Comparison of ENCODE assay signal across 19 cellular contexts in genomic region chr6:26500102-26500501, GRCh38. TPM values are rescaled to one million over a fixed set of nuclear protein-coding genes. Genes with fewer than 3 reads are reported as not detected.
DNase-seq lines count a peak whose midpoint lies in the region; ATAC-seq, FAIRE-seq and TF ChIP-seq lines count a peak whose summit lies in the region.
"Had no signal": no experiment of that assay in that cellular context is flagged by ENCODE, and none has a peak within 500 bp of the region (broad histone marks: within the 10 kb centered on the region; RNA-seq: fewer than 3 reads in every experiment).

A gene with protein sequence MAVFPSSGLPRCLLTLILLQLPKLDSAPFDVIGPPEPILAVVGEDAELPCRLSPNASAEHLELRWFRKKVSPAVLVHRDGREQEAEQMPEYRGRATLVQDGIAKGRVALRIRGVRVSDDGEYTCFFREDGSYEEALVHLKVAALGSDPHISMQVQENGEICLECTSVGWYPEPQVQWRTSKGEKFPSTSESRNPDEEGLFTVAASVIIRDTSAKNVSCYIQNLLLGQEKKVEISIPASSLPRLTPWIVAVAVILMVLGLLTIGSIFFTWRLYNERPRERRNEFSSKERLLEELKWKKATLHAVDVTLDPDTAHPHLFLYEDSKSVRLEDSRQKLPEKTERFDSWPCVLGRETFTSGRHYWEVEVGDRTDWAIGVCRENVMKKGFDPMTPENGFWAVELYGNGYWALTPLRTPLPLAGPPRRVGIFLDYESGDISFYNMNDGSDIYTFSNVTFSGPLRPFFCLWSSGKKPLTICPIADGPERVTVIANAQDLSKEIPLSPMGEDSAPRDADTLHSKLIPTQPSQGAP (plus strand): TSS chr6:26500303. CDS start chr6:26501287, 984 bp downstream.

- H3K4me1 Mint-ChIP-seq in CD14-positive monocyte (peaks cover 22% of the 10 kb centered on the region), GM23338 (peaks cover 12% of the 10 kb centered on the region), naive B cell (peaks cover 17 to 21% (median 20%) of the 10 kb centered on the region in 3 donors)

- no peak for TF ChIP-seq POLR2A in GM12878 (IDR thresholded peaks at IDR 0.05; ENCODE audit: low read depth, low read length)

- peaks cover 6% of the 10 kb centered on the region; the same call in 1 of the 2 replicates for H3F3A ChIP-seq in GM23338 (replicated peaks; ENCODE audit: low read depth)

- H3K9me3 ChIP-seq in GM12878 (replicated peaks; ENCODE audit: control insufficient read depth, insufficient read depth, low read length) (no peaks in the 10 kb centered on the region), mammary epithelial cell (replicated peaks; ENCODE audit: insufficient read depth, low read length) (no peaks in the 10 kb centered on the region)

- H3K9me2 ChIP-seq in GM23338 (ENCODE audit: insufficient read depth) = no peaks in the 10 kb centered on the region

- BruUV-seq in GM12878 (replicated peaks; lab: Mats Ljungman, UMichigan) (no TSS peak), mammary epithelial cell (replicated peaks; lab: Mats Ljungman, UMichigan) (no TSS peak)

- H3K79me2 ChIP-seq in GM23338 (replicated peaks; ENCODE audit: insufficient read depth) (no peaks in the 10 kb centered on the region), GM12878 (ENCODE audit: control insufficient read depth, insufficient read depth, low read length) (no peaks in the 10 kb centered on the region), mammary epithelial cell (ENCODE audit: insufficient read depth, low read length) (no peaks in the 10 kb centered on the region)

- peak within 1 kb of the TSS in 1 of 7 donors; percentile 6 for H3K27ac Mint-ChIP-seq in CD14-positive monocyte
- H3K27ac Mint-ChIP-seq in GM23338 = no peak within 1 kb of the TSS
- peak within 1 kb of the TSS in 2 of 6 donors; percentile 34 to 76 for H3K27ac Mint-ChIP-seq in naive B cell

- peak within 1 kb of the TSS; percentile 100 for H2AFZ ChIP-seq in GM23338
- no peak within 1 kb of the TSS for H2AFZ ChIP-seq in GM12878 (ENCODE audit: control insufficient read depth, low read depth, low read length)
- no peak within 1 kb of the TSS for H2AFZ ChIP-seq in mammary epithelial cell (ENCODE audit: low read depth, low read length)

- H3K36me3 ChIP-seq in GM23338 (ENCODE audit: insufficient read depth) (no peaks in the 10 kb centered on the region), GM12878 (ENCODE audit: control insufficient read depth in 2 of 2, insufficient read depth in 2 of 2, low read length in 1 of 2) (no peaks in the 10 kb centered on the region), mammary epithelial cell (ENCODE audit: insufficient read depth, low read length) (no peaks in the 10 kb centered on the region)
- H3K36me3 ChIP-seq: brain microvascular endothelial cell had no signal

- SMC1A ChIA-PET in GM12878 (lab: Charles Lee; ENCODE audit: uncharacterized antibody, unreplicated experiment) = interaction anchor here (1.7 kb wide), 1 partner anchor 9 kb away, joined by 3 read pairs; no protein-coding TSS in a partner anchor

- ATAC-seq in GM23338 (peak; percentile 26), GM12878 (no peak), naive B cell (ENCODE audit: low read depth in 2 of 2) (no peak), HG03439 (IDR thresholded peaks at IDR 0.05; ENCODE audit: unreplicated experiment) (no peak), HG03521 (IDR thresholded peaks at IDR 0.05; ENCODE audit: unreplicated experiment) (no peak)
- ATAC-seq: left lobe of liver, PC-3 had no signal

- H3K27ac ChIP-seq in GM23338 (ENCODE audit: low read depth) (no peak within 1 kb of the TSS), GM12878 (ENCODE audit: control insufficient read depth, insufficient read depth) (no peak within 1 kb of the TSS), mammary epithelial cell (ENCODE audit: insufficient read depth, low read depth, low read length) (no peak within 1 kb of the TSS)
- H3K27ac ChIP-seq: brain microvascular endothelial cell, GM23248 had no signal

- dilution Hi-C loops in mammary epithelial cell (cut with HindIII; ENCODE audit: low sequenced_read_pairs) = no loop called here

- H3K9me3 Mint-ChIP-seq in CD14-positive monocyte (peaks cover 0 to 12% (median 7%) of the 10 kb centered on the region in 7 donors), GM23338 (no peaks in the 10 kb centered on the region), naive B cell (no peaks in the 10 kb centered on the region)
- H3K9me3 Mint-ChIP-seq: dendritic cell treated with granulocyte-macrophage colony-stimulating factor and Interleukin-4, amounts not matched to agents 40 ng/mL and 50 ng/mL, for 4 days had no signal

- no peak for TF ChIP-seq CTCF in CD14-positive monocyte (IDR thresholded peaks at IDR 0.05)
- TF ChIP-seq CTCF in GM23338 (conservative IDR thresholded peaks at IDR 0.05; ENCODE audit: low read depth in 2 of 2) = no peak
- TF ChIP-seq CTCF in GM12878 (IDR thresholded peaks at IDR 0.05 in 2 of 3, conservative IDR thresholded peaks at IDR 0.05 in 1 of 3; ENCODE audit: control insufficient read depth in 2 of 3, extremely low read depth in 1 of 3, insufficient read depth in 1 of 3, low read depth in 3 of 3, low read length in 3 of 3) = no peak
- TF ChIP-seq CTCF in mammary epithelial cell (conservative IDR thresholded peaks at IDR 0.05 in 1 of 2, IDR thresholded peaks at IDR 0.05 in 1 of 2; ENCODE audit: extremely low read depth in 1 of 2, insufficient read depth in 1 of 2, low read depth in 1 of 2, low read length in 2 of 2) = no peak
- no peak for TF ChIP-seq CTCF in GM13976 (IDR thresholded peaks at IDR 0.05; ENCODE audit: borderline replicate concordance, control extremely low read depth, extremely low read depth, insufficient read depth, missing control alignments)

- H3K4me3 ChIP-seq in GM23338 (peak within 1 kb of the TSS; percentile 65), GM12878 (peak within 1 kb of the TSS; percentile 33; the same call in 1 of the 2 replicates), mammary epithelial cell (replicated peaks in 1 of 3; ENCODE audit: insufficient read depth in 1 of 3, low read depth in 2 of 3, low read length in 3 of 3) (no peak within 1 kb of the TSS)

- H4K20me1 ChIP-seq in GM23338 (replicated peaks; ENCODE audit: insufficient read depth) = no peaks in the 10 kb centered on the region
- H4K20me1 ChIP-seq in GM12878 (ENCODE audit: control insufficient read depth, insufficient read depth) = no peaks in the 10 kb centered on the region
- H4K20me1 ChIP-seq in mammary epithelial cell (ENCODE audit: insufficient read depth, low read length) = no peaks in the 10 kb centered on the region

- RAD21 ChIA-PET in GM12878 (lab: Charles Lee; ENCODE audit: unreplicated experiment) = no interaction called here

- intact Hi-C loops in CD14-positive monocyte (cut with micrococcal nuclease) = no loop called here
- intact Hi-C loops in GM12878 (cut with micrococcal nuclease; ENCODE audit: unreplicated experiment) = no loop called here
- intact Hi-C loops in mammary epithelial cell (cut with micrococcal nuclease) = no loop called here

- FAIRE-seq in GM12878 (lab: Jason Lieb, UNC) = no peak

- peak within 1 kb of the TSS; percentile 77 to 95 for H3K4me3 Mint-ChIP-seq in CD14-positive monocyte
- H3K4me3 Mint-ChIP-seq in GM23338 = peak within 1 kb of the TSS; percentile 75
- H3K4me3 Mint-ChIP-seq in naive B cell = peak within 1 kb of the TSS in 7 of 8 donors; percentile 12 to 92 (median 81)

- POLR2A ChIA-PET in GM12878 (lab: Charles Lee) = no interaction called here

- CTCF ChIA-PET in GM12878 (lab: Yijun Ruan, JAX) = interaction anchor here (1.0 kb wide), 1 partner anchor 154 kb away, joined by 3 read pairs; no protein-coding TSS in a partner anchor
- CTCF ChIA-PET in mammary epithelial cell (lab: Charles Lee; ENCODE audit: low non-redundant PET) = no interaction called here

- DNase-seq in CD14-positive monocyte (ENCODE audit: low spot score) (no peak), GM23338 (ENCODE audit: low spot score) (peak; percentile 58), GM12878 (ENCODE audit: low read depth, low spot score) (no peak), naive B cell (no peak), mammary epithelial cell (no peak), GM13976 (ENCODE audit: low spot score) (no peak)
- DNase-seq: brain microvascular endothelial cell, DMS53, GM23248, NCI-H2081, NCI-H526, PC-3 had no signal

- H3K36me3 Mint-ChIP-seq in CD14-positive monocyte = peaks cover 4 to 8% of the 10 kb centered on the region in 2 donors
- H3K36me3 Mint-ChIP-seq in GM23338 (ENCODE audit: low read depth) = no peaks in the 10 kb centered on the region
- H3K36me3 Mint-ChIP-seq in naive B cell = no peaks in the 10 kb centered on the region

- H3K27me3 Mint-ChIP-seq in CD14-positive monocyte (ENCODE audit: low read depth in 3 of 3) (peaks cover 34 to 48% (median 39%) of the 10 kb centered on the region in 3 donors), GM23338 (ENCODE audit: insufficient read depth, low read depth, poor library complexity) (peaks cover 31% of the 10 kb centered on the region), naive B cell (peaks cover 2 to 28% (median 11%) of the 10 kb centered on the region in 3 donors)

- WGBS in GM12878 (ENCODE audit: insufficient coverage, insufficient replicate concordance, low lambda C conversion rate, missing lambda C conversion rate) = 71% methylated on average over 2 of the region's 2 CpGs
- WGBS in mammary epithelial cell (ENCODE audit: low coverage, missing lambda C conversion rate) = 88% methylated on average over 2 of the region's 2 CpGs

- no peak for TF ChIP-seq RAD21 in GM12878 (IDR thresholded peaks at IDR 0.05; ENCODE audit: insufficient read depth, low read depth, low read length)

- H3K9ac ChIP-seq in GM12878 (ENCODE audit: control insufficient read depth, insufficient read depth, low read length) = no peak within 1 kb of the TSS
- no peak within 1 kb of the TSS for H3K9ac ChIP-seq in mammary epithelial cell (ENCODE audit: insufficient read depth, low read length)

- H3K27me3 ChIP-seq in GM23338 (ENCODE audit: insufficient read depth) = peaks cover 45% of the 10 kb centered on the region
- H3K27me3 ChIP-seq in GM12878 (replicated peaks in 1 of 2; ENCODE audit: control insufficient read depth in 2 of 2, insufficient read depth in 2 of 2, low read length in 1 of 2) = no peaks in the 10 kb centered on the region; a peak in 1 of 4 replicates
- H3K27me3 ChIP-seq in mammary epithelial cell (ENCODE audit: insufficient read depth, low read length) = peaks cover 12% of the 10 kb centered on the region

- TF ChIP-seq EP300 in GM12878 (IDR thresholded peaks at IDR 0.05; ENCODE audit: borderline replicate concordance in 1 of 2, control insufficient read depth in 1 of 2, low read depth in 2 of 2, low read length in 2 of 2) = no peak

- peaks cover 4% of the 10 kb centered on the region; the same call in 1 of the 2 replicates for H3K4me1 ChIP-seq in GM23338 (ENCODE audit: insufficient read depth)
- H3K4me1 ChIP-seq in GM12878 (ENCODE audit: control insufficient read depth, insufficient read depth, low read length) = peaks cover 11% of the 10 kb centered on the region; the same call in 1 of the 2 replicates
- peaks cover 5% of the 10 kb centered on the region for H3K4me1 ChIP-seq in mammary epithelial cell (ENCODE audit: insufficient read depth, low read length)

- H3K4me2 ChIP-seq in GM23338 (peak within 1 kb of the TSS; percentile 89), GM12878 (ENCODE audit: control insufficient read depth, insufficient read depth) (no peak within 1 kb of the TSS), mammary epithelial cell (ENCODE audit: insufficient read depth, low read depth, low read length) (no peak within 1 kb of the TSS)

- in situ Hi-C loops in GM12878 (cut with MboI) = no loop called here
- in situ Hi-C loops in mammary epithelial cell (cut with MboI; ENCODE audit: low sequenced_read_pairs in 2 of 2) = no loop called here
- in situ Hi-C loops in GM13976 (cut with MboI; ENCODE audit: low sequenced_read_pairs, unreplicated experiment) = no loop called here

RNA-seq across cellular contexts. Expression of the gene that starts here (rescaled TPM):
- polyA plus RNA-seq in CD14-positive monocyte = not detected
- total RNA-seq in GM23338 (2014; rRNA removed; shearing (Covaris generic)) = 0.38 and 0.50 TPM in 2 replicates
- 0.09 and 0.13 TPM in 2 replicates for polyA plus RNA-seq in GM23338 (2016; fragmentation: Nextera tagmentation; extraction: Ambion mirVana)
- total RNA-seq in GM12878 (2013; cell fraction: nucleolus; rRNA removed) = not detected in 2 replicates
- total RNA-seq in GM12878 (2014; rRNA removed) = 0.79 and 1.1 TPM in 2 replicates
- 1.1 TPM in 2 replicates for total RNA-seq in GM12878 (2014; rRNA removed; fragmentation: Illumina TruSeq; extraction: Trizol)
- 1.1 and 1.5 TPM in 2 replicates for total RNA-seq in GM12878 (2021)
- 0.26 TPM for polyA plus RNA-seq in GM12878 (2011; ENCODE audit: low read depth)
- polyA plus RNA-seq in GM12878 (2011; rRNA removed) = 0.04 and 0.05 TPM in 2 replicates
- polyA plus RNA-seq in GM12878 (2011; cell fraction: cytosol; rRNA removed) = 0.03 TPM in 2 replicates
- not detected in 2 replicates for polyA plus RNA-seq in GM12878 (2011; cell fraction: nucleus; rRNA removed)
- polyA plus RNA-seq in GM12878 (2012) = 0.08 and 0.26 TPM in 2 replicates
- 1.7 and 2.2 TPM in 2 replicates for polyA plus RNA-seq in GM12878 (2014; fragmentation: Illumina TruSeq; extraction: Trizol)
- under 1 TPM; 0.82 to 0.91 TPM for polyA plus RNA-seq in GM12878 (2014; fragmentation: Nextera tagmentation; extraction: Ambion mirVana)
- polyA plus RNA-seq in GM12878 (2014; rRNA removed) = 0.57 and 0.63 TPM in 2 replicates
- 1 to 10 TPM in 1 of 2 experiments, under 1 TPM in 1; 0.18 to 1.1 TPM for polyA plus RNA-seq in GM12878 (2016; fragmentation: Nextera tagmentation; extraction: Ambion mirVana)
- not detected in 2 replicates for polyA minus RNA-seq in GM12878 (2011; rRNA and poly(A)+ RNA removed)
- polyA minus RNA-seq in GM12878 (2011; cell fraction: cytosol; rRNA and poly(A)+ RNA removed) = not detected in 2 replicates
- polyA minus RNA-seq in GM12878 (2011; cell fraction: nucleus; rRNA and poly(A)+ RNA removed) = not detected in 2 replicates
- under 1 TPM in 2 of 6 donors, not detected in 4; 0.19 to 0.25 TPM for polyA plus RNA-seq in naive B cell (ENCODE audit: low read depth in 6 of 6)
- total RNA-seq in mammary epithelial cell = not detected
- polyA plus RNA-seq in mammary epithelial cell = not detected
- polyA minus RNA-seq in mammary epithelial cell = not detected
- total RNA-seq: glomerular endothelial cell, HT-29, left lobe of liver, PC-3 had no signal
- polyA plus RNA-seq: esophagus, GM23248 had no signal

Comparison
In these comparisons a context has a peak if more than half of its experiments do, and no peak if none do; other contexts are left out.
1. Peak in DNase-seq, ATAC-seq, H3K4me3 ChIP-seq and H3K4me2 ChIP-seq in GM23338; RNA of the gene not detected or under 1 TPM.